Comparison of ENCODE assay signal across 18 cellular contexts in genomic region chr5:150621301-150621700, GRCh38. TPM values are rescaled to one million over a fixed set of nuclear protein-coding genes. Genes with fewer than 3 reads are reported as not detected.
A peak's percentile ranks its signal among the peaks of the same experiment; 100 is the strongest.
DNase-seq lines count a peak whose midpoint lies in the region; ATAC-seq and TF ChIP-seq lines count a peak whose summit lies in the region.
"Had no signal": no experiment of that assay in that cellular context is flagged by ENCODE, and none has a peak within 500 bp of the region (broad histone marks: within the 10 kb centered on the region; RNA-seq: fewer than 3 reads in every experiment).

No MANE protein-coding gene starts in this region.

- CTCF ChIA-PET in A673 (lab: Charles Lee), result no interaction called here

- H3K4me1 ChIP-seq in A673 (ENCODE audit: insufficient read depth, low read length, poor library complexity, severe bottlenecking) (peaks cover 83% of the 10 kb centered on the region), osteoblast (ENCODE audit: insufficient read depth, low read length) (peaks cover 52% of the 10 kb centered on the region)

- H3K27ac Mint-ChIP-seq in central memory CD8-positive, alpha-beta T cell (ENCODE audit: low read depth), result peak overlapping the region; percentile 82
- H3K27ac Mint-ChIP-seq in naive thymus-derived CD8-positive, alpha-beta T cell, result no peak overlapping the region
- H3K27ac Mint-ChIP-seq: CD4-positive, alpha-beta T cell had no signal

- H3K27me3 ChIP-seq in A673 (replicated peaks; ENCODE audit: insufficient read depth, low read depth, low read length, poor library complexity) (no peaks in the 10 kb centered on the region), osteoblast (ENCODE audit: insufficient read depth, low read length) (no peaks in the 10 kb centered on the region)

- no peak for ATAC-seq in central memory CD8-positive, alpha-beta T cell (replicated peaks; ENCODE audit: extremely low read depth, poor library complexity, severe bottlenecking)
- no peak for ATAC-seq in naive thymus-derived CD8-positive, alpha-beta T cell
- ATAC-seq: A549, K562 had no signal

- TF ChIP-seq CTCF in A673 (conservative IDR thresholded peaks at IDR 0.05; ENCODE audit: low read depth, low read length) (no peak), osteoblast (IDR thresholded peaks at IDR 0.05; ENCODE audit: extremely low read depth, low read depth, low read length) (no peak)

- no peaks in the 10 kb centered on the region for H4K20me1 ChIP-seq in osteoblast (ENCODE audit: insufficient read depth, low read length)

- H3K4me3 Mint-ChIP-seq in central memory CD8-positive, alpha-beta T cell, result no peak overlapping the region
- no peak overlapping the region for H3K4me3 Mint-ChIP-seq in naive thymus-derived CD8-positive, alpha-beta T cell
- H3K4me3 Mint-ChIP-seq: CD4-positive, alpha-beta T cell had no signal

- H3K36me3 ChIP-seq in A673 (ENCODE audit: insufficient read depth, low read length, poor library complexity, severe bottlenecking) (no peaks in the 10 kb centered on the region), osteoblast (ENCODE audit: insufficient read depth, low read length) (no peaks in the 10 kb centered on the region)

- no peaks in the 10 kb centered on the region for H3K79me2 ChIP-seq in osteoblast (ENCODE audit: insufficient read depth, low read length)

- H3K9me3 ChIP-seq in A673 (ENCODE audit: low read depth, low read length, poor library complexity, severe bottlenecking) (no peaks in the 10 kb centered on the region), osteoblast (ENCODE audit: low read depth, low read length) (no peaks in the 10 kb centered on the region)
- H3K9me3 ChIP-seq: A549 had no signal

- H2AFZ ChIP-seq in osteoblast (ENCODE audit: low read length), result no peak overlapping the region
- H2AFZ ChIP-seq: GM23248 had no signal

- peaks cover 8% of the 10 kb centered on the region for H3K4me1 Mint-ChIP-seq in central memory CD8-positive, alpha-beta T cell
- peaks cover 5 to 23% (median 12%) of the 10 kb centered on the region in 4 donors for H3K4me1 Mint-ChIP-seq in naive thymus-derived CD8-positive, alpha-beta T cell

- intact Hi-C loops in A673 (cut with micrococcal nuclease; ENCODE audit: unreplicated experiment), result no loop called here

- DNase-seq in A673 (ENCODE audit: low spot score) (peak; percentile 43), NCI-H524 (lab: John Stamatoyannopoulos, UW) (peak; percentile 73 to 75), osteoblast (ENCODE audit: insufficient read length, low spot score, missing footprints) (peak; percentile 74), DMS 273 treated with DMSO at 0.1 percent for 48 hours (lab: John Stamatoyannopoulos, UW) (no peak), HuH-7.5 (ENCODE audit: low spot score) (no peak), CD1c-positive myeloid dendritic cell (ENCODE audit: extremely low spot score) (no peak)
- DNase-seq in central memory CD8-positive, alpha-beta T cell (ENCODE audit: low spot score in 2 of 2), result no peak
- no peak for DNase-seq in naive thymus-derived CD8-positive, alpha-beta T cell
- DNase-seq: Calu3; CD4-positive, alpha-beta T cell; GF-D8; GM23248; NCI-H1436 treated with DMSO at 0.1 percent for 48 hours; NCI-H2107; NCI-H226; NCI-H748 treated with DMSO at 0.1 percent for 48 hours had no signal

- no peak overlapping the region for H3K4me2 ChIP-seq in osteoblast (ENCODE audit: insufficient read depth, low read length)
- H3K4me2 ChIP-seq: A549 had no signal

- no peaks in the 10 kb centered on the region for H3K9me3 Mint-ChIP-seq in central memory CD8-positive, alpha-beta T cell
- peaks cover 0 to 2% (median 0%) of the 10 kb centered on the region in 9 donors for H3K9me3 Mint-ChIP-seq in naive thymus-derived CD8-positive, alpha-beta T cell
- H3K9me3 Mint-ChIP-seq: CD4-positive, alpha-beta T cell had no signal

- no peak overlapping the region for H3K27ac ChIP-seq in A673 (ENCODE audit: low read depth, low read length, poor library complexity, severe bottlenecking)
- H3K27ac ChIP-seq in osteoblast (ENCODE audit: low read depth, low read length), result no peak overlapping the region
- H3K27ac ChIP-seq: A549, GM23248 had no signal

- POLR2A ChIA-PET in A673 (lab: Charles Lee; ENCODE audit: low non-redundant PET), result no interaction called here
- POLR2A ChIA-PET in naive thymus-derived CD8-positive, alpha-beta T cell (lab: Charles Lee), result no interaction called here

- peaks cover 34% of the 10 kb centered on the region for H3K27me3 Mint-ChIP-seq in central memory CD8-positive, alpha-beta T cell
- peaks cover 5 to 22% (median 15%) of the 10 kb centered on the region in 5 donors for H3K27me3 Mint-ChIP-seq in naive thymus-derived CD8-positive, alpha-beta T cell

- peaks cover 2% of the 10 kb centered on the region for H3K36me3 Mint-ChIP-seq in central memory CD8-positive, alpha-beta T cell (ENCODE audit: insufficient read depth)
- peaks cover 0 to 5% (median 0%) of the 10 kb centered on the region in 3 donors for H3K36me3 Mint-ChIP-seq in naive thymus-derived CD8-positive, alpha-beta T cell

- H3K4me3 ChIP-seq in A673 (ENCODE audit: low read depth, low read length, poor library complexity, severe bottlenecking) (no peak overlapping the region), osteoblast (ENCODE audit: insufficient read depth, low read length) (no peak overlapping the region)
- H3K4me3 ChIP-seq: A549, GM23248, K562 had no signal

- BruUV-seq in A673 (replicated peaks; lab: Mats Ljungman, UMichigan), result no TSS peak

RNA-seq across cellular contexts. Expression of gene SYNPO, which starts 19.2 kb away (rescaled TPM):
- total RNA-seq in A673 (2021), result 7.6 and 10.0 TPM in 2 replicates
- total RNA-seq in osteoblast, result 2.7 and 4.0 TPM in 2 replicates
- under 1 TPM; 0.71 to 0.83 TPM for total RNA-seq in naive thymus-derived CD8-positive, alpha-beta T cell
- polyA plus RNA-seq in naive thymus-derived CD8-positive, alpha-beta T cell, result not detected

RNA-seq across cellular contexts. Expression of gene MYOZ3, which starts 39.8 kb away (rescaled TPM):
- 2.4 and 2.7 TPM in 2 replicates for total RNA-seq in A673 (2021)
- total RNA-seq in osteoblast, result under 0.01 TPM in 1 of 2 replicates, not detected in the other
- not detected for total RNA-seq in naive thymus-derived CD8-positive, alpha-beta T cell
- under 1 TPM in 2 of 3 donors, not detected in 1; 0.05 to 0.19 TPM for polyA plus RNA-seq in naive thymus-derived CD8-positive, alpha-beta T cell
- total RNA-seq: Calu3; CD4-positive, alpha-beta T cell; K562 had no signal
- polyA plus RNA-seq: K562 had no signal

Comparison
In these comparisons a context has a peak if more than half of its experiments do, and no peak if none do; other contexts are left out.
1. DNase-seq: peak in A673 (single experiment), NCI-H524 (2 of 2) and osteoblast (single experiment); none in central memory CD8-positive, alpha-beta T cell (0 of 2), DMS 273 treated with DMSO at 0.1 percent for 48 hours (single experiment), naive thymus-derived CD8-positive, alpha-beta T cell (0 of 10), HuH-7.5 (single experiment) and CD1c-positive myeloid dendritic cell (single experiment).